Comparison of ENCODE assay signal across 16 cellular contexts in genomic region chr11:92859290-92859689, GRCh38.
"Had no signal": no experiment of that assay in that cellular context is flagged by ENCODE, and none has a peak within 500 bp of the region (broad histone marks: within the 10 kb centered on the region; RNA-seq: fewer than 3 reads in every experiment).

No MANE protein-coding gene starts in this region.

- H3K9me3 ChIP-seq: heart right ventricle, psoas muscle, upper lobe of left lung had no signal

- H3K4me3 Mint-ChIP-seq: activated CD4-positive, alpha-beta memory T cell treated with anti-CD3 and anti-CD28 coated beads for 36 hours; activated naive CD8-positive, alpha-beta T cell treated with anti-CD3 and anti-CD28 coated beads for 36 hours; activated T-cell treated with anti-CD3 and anti-CD28 coated beads, Interleukin-2, amount 50 U/mL, for 4 hours; nephron had no signal

- H3K4me1 ChIP-seq: heart right ventricle, psoas muscle, upper lobe of left lung had no signal

- H3K36me3 ChIP-seq: heart right ventricle, upper lobe of left lung had no signal

- H3K27me3 ChIP-seq: dorsolateral prefrontal cortex, upper lobe of left lung had no signal

- H3K4me3 ChIP-seq: heart right ventricle, psoas muscle, upper lobe of left lung had no signal

- ATAC-seq: activated T-cell treated with anti-CD3 and anti-CD28 coated beads, Interleukin-2, amount 50 U/mL, for 4 hours; heart right ventricle; left lobe of liver; psoas muscle had no signal

- H3K27ac Mint-ChIP-seq: activated CD4-positive, alpha-beta memory T cell treated with anti-CD3 and anti-CD28 coated beads for 36 hours; activated naive CD8-positive, alpha-beta T cell treated with anti-CD3 and anti-CD28 coated beads for 36 hours; nephron had no signal

- H3K9me3 Mint-ChIP-seq: activated CD4-positive, alpha-beta memory T cell treated with anti-CD3 and anti-CD28 coated beads for 36 hours; activated naive CD8-positive, alpha-beta T cell treated with anti-CD3 and anti-CD28 coated beads for 36 hours; activated T-cell treated with anti-CD3 and anti-CD28 coated beads, Interleukin-2, amount 50 U/mL, for 4 hours; nephron had no signal

- H3K27me3 Mint-ChIP-seq: activated CD4-positive, alpha-beta memory T cell treated with anti-CD3 and anti-CD28 coated beads for 36 hours; activated naive CD8-positive, alpha-beta T cell treated with anti-CD3 and anti-CD28 coated beads for 36 hours had no signal

- H3K36me3 Mint-ChIP-seq: activated CD4-positive, alpha-beta memory T cell treated with anti-CD3 and anti-CD28 coated beads for 36 hours; activated naive CD8-positive, alpha-beta T cell treated with anti-CD3 and anti-CD28 coated beads for 36 hours had no signal

- H3K27ac ChIP-seq: dorsolateral prefrontal cortex, heart right ventricle, psoas muscle, upper lobe of left lung, VCaP had no signal

- DNase-seq: activated CD4-positive, alpha-beta memory T cell treated with anti-CD3 and anti-CD28 coated beads for 36 hours; activated gamma-delta T cell; activated naive CD8-positive, alpha-beta T cell treated with anti-CD3 and anti-CD28 coated beads for 36 hours; activated T-cell treated with anti-CD3 and anti-CD28 coated beads, Interleukin-2, amount 50 U/mL, for 4 hours; dorsolateral prefrontal cortex; heart right ventricle; islet precursor cell; mammary epithelial cell; psoas muscle; stimulated activated CD4-positive, alpha-beta T cell treated with anti-CD3 and anti-CD28 coated beads, Interleukin-2, amount 100 ng/mL, for 48 hours; stimulated activated naive CD4-positive, alpha-beta T cell treated with Interleukin-2 at 50 U/mL for 16 hours; T1000; upper lobe of left lung had no signal

- H3K4me1 Mint-ChIP-seq: activated naive CD8-positive, alpha-beta T cell treated with anti-CD3 and anti-CD28 coated beads for 36 hours had no signal
